6 cellular contexts compared by ENCODE assay signal in the genomic region with DNA sequence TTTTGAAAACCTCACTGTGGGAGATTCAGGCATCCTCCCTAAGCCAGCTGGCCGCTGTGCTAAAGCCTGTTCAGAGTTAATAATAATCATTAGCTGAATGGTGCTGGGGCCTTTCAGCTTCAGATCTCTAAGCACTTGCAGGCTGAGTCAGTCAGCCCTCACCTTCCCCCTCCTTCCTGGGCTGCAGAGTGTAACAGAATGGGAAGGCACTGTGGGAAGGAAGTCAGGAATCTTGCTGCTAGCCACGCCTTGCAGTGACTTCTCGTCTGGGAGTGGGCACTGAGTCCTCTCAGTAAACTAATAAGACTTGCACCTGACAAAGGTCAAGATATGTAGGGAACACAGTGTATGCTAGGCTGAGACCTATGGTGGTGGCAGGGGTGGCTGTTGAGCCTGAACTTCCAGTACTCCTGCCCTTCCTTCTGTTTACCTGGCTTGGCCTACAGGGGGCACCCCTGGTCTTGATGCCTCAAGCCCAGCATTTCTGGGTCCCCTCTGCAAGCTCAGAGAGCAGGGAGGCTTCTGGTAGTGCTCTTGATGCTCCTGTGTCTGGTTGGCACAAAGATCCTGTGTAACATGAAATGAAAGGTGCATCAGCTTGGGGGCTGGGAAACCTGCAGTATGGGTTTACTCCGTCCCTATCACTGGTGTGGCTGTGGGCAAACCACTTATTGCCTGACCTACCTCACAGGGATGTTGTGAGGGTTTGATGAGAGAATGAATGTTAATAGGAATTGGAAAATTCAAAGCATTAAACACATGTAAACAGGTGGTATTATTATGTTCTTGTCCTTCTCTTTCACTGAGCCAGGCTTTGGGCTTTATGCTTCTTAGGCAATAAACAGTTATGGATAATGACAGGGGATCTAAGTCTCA. TPM values are rescaled to one million over a fixed set of nuclear protein-coding genes. Genes with fewer than 3 reads are reported as not detected.
A peak's percentile ranks its signal among the peaks of the same experiment; 100 is the strongest.
DNase-seq lines count a peak whose midpoint lies in the region; ATAC-seq, FAIRE-seq and TF ChIP-seq lines count a peak whose summit lies in the region.

No MANE protein-coding gene starts in this region.

- ATAC-seq in T-cell (replicated peaks in 1 of 4), result peak in 1 of 4 experiments; percentile 14

- TF ChIP-seq CTCF in endodermal cell (conservative IDR thresholded peaks at IDR 0.05), result peak; percentile 81

- DNase-seq in NCI-H1417 (lab: John Stamatoyannopoulos, UW) (peak in 2 of 3 experiments; percentile 11 to 35), NCI-H1417 treated with DMSO at 0.1 percent for 48 hours (lab: John Stamatoyannopoulos, UW) (no peak), T-cell (peak; percentile 19 to 72 (median 53)), endodermal cell (peak; percentile 93), HTR-8/SVneo (ENCODE audit: insufficient read length, low spot score) (no peak)
- DNase-seq in stimulated activated CD4-positive, alpha-beta T cell treated with anti-CD3 and anti-CD28 coated beads, Interleukin-1b, Interleukin-23, amount 100 ng/mL, for 48 hours, result peak; percentile 61

- CTCF ChIA-PET in T-cell (lab: Charles Lee), result interaction anchor here (0.6 to 17.4 kb wide), 10 partner anchors 8 to 520 kb away, joined by 3 to 375 read pairs (median 4); no protein-coding TSS in a partner anchor

- no peaks in the 10 kb centered on the region for H3K36me3 ChIP-seq in endodermal cell (ENCODE audit: control insufficient read depth, insufficient read depth, low read length)

- H3K27me3 ChIP-seq in endodermal cell (ENCODE audit: control insufficient read depth, insufficient read depth, low read length, poor library complexity, severe bottlenecking), result no peaks in the 10 kb centered on the region

- H3K27ac ChIP-seq in endodermal cell (ENCODE audit: low read depth, low read length), result no peak overlapping the region

- no peaks in the 10 kb centered on the region for H3K9me3 ChIP-seq in endodermal cell (ENCODE audit: control insufficient read depth, low read length)

- 80 to 90% methylated on average over 2 to 4 of the region's 4 CpGs for WGBS in endodermal cell (ENCODE audit: insufficient coverage in 1 of 2, insufficient read length in 1 of 2), 2 experiments

- H3K4me3 Mint-ChIP-seq in T-cell, result peak overlapping the region; percentile 28 to 96 (median 34)
- H3K4me3 Mint-ChIP-seq in endodermal cell, result no peak overlapping the region

- POLR2A ChIA-PET in T-cell (lab: Charles Lee), result no interaction called here

- H3K27ac Mint-ChIP-seq in T-cell, result peak overlapping the region; percentile 93 to 97
- no peak overlapping the region for H3K27ac Mint-ChIP-seq in endodermal cell

- H3K4me3 ChIP-seq in endodermal cell (ENCODE audit: low read length), result no peak overlapping the region

- no peak for FAIRE-seq in HTR-8/SVneo (lab: Jason Lieb, UNC)

- H3K27me3 Mint-ChIP-seq in T-cell, result no peaks in the 10 kb centered on the region
- no peaks in the 10 kb centered on the region for H3K27me3 Mint-ChIP-seq in endodermal cell (ENCODE audit: insufficient read depth)

- peaks cover 2% of the 10 kb centered on the region for H3K4me1 ChIP-seq in endodermal cell (ENCODE audit: control insufficient read depth, insufficient read depth, low read length)

- H3K9me3 Mint-ChIP-seq in T-cell (no peaks in the 10 kb centered on the region), endodermal cell (no peaks in the 10 kb centered on the region)

- H3K9ac ChIP-seq in endodermal cell (ENCODE audit: extremely low read depth, low read length, poor library complexity, severe bottlenecking), result no peak overlapping the region

- H3K36me3 Mint-ChIP-seq in T-cell (peaks cover 9% of the 10 kb centered on the region), endodermal cell (ENCODE audit: low read depth) (peaks cover 9% of the 10 kb centered on the region)

- peaks cover 91 to 92% (median 92%) of the 10 kb centered on the region in 3 donors for H3K4me1 Mint-ChIP-seq in T-cell
- H3K4me1 Mint-ChIP-seq in endodermal cell, result peaks cover 20% of the 10 kb centered on the region

RNA-seq across cellular contexts. Expression of gene CYB561D1, which starts 6.0 kb away (rescaled TPM):
- 10 to 100 TPM; 23.6 to 42.6 (median 39.5) TPM for total RNA-seq in T-cell
- total RNA-seq in endodermal cell, result 1 to 10 TPM; 4.8 to 6.5 TPM
- 6.7 TPM for polyA plus RNA-seq in endodermal cell (2013, experiment 1 of 2)
- 6.3 TPM for polyA plus RNA-seq in endodermal cell (2013, experiment 2 of 2)

RNA-seq across cellular contexts. Expression of gene AMIGO1, which starts 9.6 kb away (rescaled TPM):
- 10 to 100 TPM; 13.2 to 28.2 (median 21.5) TPM for total RNA-seq in T-cell
- 1 to 10 TPM; 2.4 to 2.7 TPM for total RNA-seq in endodermal cell
- 5.0 TPM for polyA plus RNA-seq in endodermal cell (2013, experiment 1 of 2)
- 4.6 TPM for polyA plus RNA-seq in endodermal cell (2013, experiment 2 of 2)

RNA-seq across cellular contexts. Expression of gene ATXN7L2, which starts 16.2 kb away (rescaled TPM):
- total RNA-seq in T-cell (10 to 100 TPM in 4 of 5 donors, 1 to 10 TPM in 1; 9.7 to 13.2 (median 12.5) TPM), endodermal cell (1 to 10 TPM; 5.1 to 6.1 TPM)
- 13.4 TPM for polyA plus RNA-seq in endodermal cell (2013, experiment 1 of 2)
- 9.5 TPM for polyA plus RNA-seq in endodermal cell (2013, experiment 2 of 2)

RNA-seq across cellular contexts. Expression of gene SYPL2, which starts 33.6 kb away (rescaled TPM):
- under 1 TPM in 4 of 5 donors, not detected in 1; 0.09 to 0.13 (median 0.11) TPM for total RNA-seq in T-cell
- total RNA-seq in endodermal cell, result under 1 TPM in 1 of 2 donors, not detected in 1; 0.64 TPM
- 0.25 TPM for polyA plus RNA-seq in endodermal cell (2013, experiment 1 of 2)
- polyA plus RNA-seq in endodermal cell (2013, experiment 2 of 2), result 0.08 TPM

RNA-seq across cellular contexts. Expression of gene GPR61, which starts 39.8 kb away (rescaled TPM):
- under 1 TPM; 0.16 to 0.75 (median 0.39) TPM for total RNA-seq in T-cell
- total RNA-seq in endodermal cell, result under 1 TPM in 1 of 2 donors, not detected in 1; 0.93 TPM
- polyA plus RNA-seq in endodermal cell (2013, experiment 1 of 2), result 0.46 TPM
- polyA plus RNA-seq in endodermal cell (2013, experiment 2 of 2), result not detected

Comparison
In these comparisons a context has a peak if more than half of its experiments do, and no peak if none do; other contexts are left out.
1. DNase-seq: peak in NCI-H1417 (2 of 3), T-cell (34 of 34), endodermal cell (single experiment) and stimulated activated CD4-positive, alpha-beta T cell treated with anti-CD3 and anti-CD28 coated beads, Interleukin-1b, Interleukin-23, amount 100 ng/mL, for 48 hours (single experiment); none in NCI-H1417 treated with DMSO at 0.1 percent for 48 hours (single experiment) and HTR-8/SVneo (single experiment).